27 cellular contexts compared by ENCODE assay signal in genomic region chr6:168624948-168625347, GRCh38.
A peak's percentile ranks its signal among the peaks of the same experiment; 100 is the strongest.
DNase-seq lines count a peak whose midpoint lies in the region; ATAC-seq, FAIRE-seq and TF ChIP-seq lines count a peak whose summit lies in the region.
"Had no signal": no experiment of that assay in that cellular context is flagged by ENCODE, and none has a peak within 500 bp of the region (broad histone marks: within the 10 kb centered on the region; RNA-seq: fewer than 3 reads in every experiment).

No MANE protein-coding gene starts in this region.

- H3K4me2 ChIP-seq in H1 (ENCODE audit: insufficient read depth in 1 of 2, low read depth in 2 of 2, low read length in 2 of 2) (no peak overlapping the region), neuronal stem cell (ENCODE audit: insufficient read depth, low read length, poor library complexity, severe bottlenecking) (no peak overlapping the region)
- H3K4me2 ChIP-seq: A549; BLaER1 treated with 17β-estradiol and CSF1 and Interleukin-3, amounts not matched to agents 10 nM and 100 nM had no signal

- no peak for TF ChIP-seq RAD21 in H1 (IDR thresholded peaks at IDR 0.05 in 1 of 2, conservative IDR thresholded peaks at IDR 0.05 in 1 of 2; ENCODE audit: low read depth in 2 of 2, low read length in 2 of 2)

- H2BK12ac ChIP-seq in H1 (ENCODE audit: low read depth, low read length) (no peak overlapping the region), neuronal stem cell (ENCODE audit: low read length) (peak overlapping the region; percentile 65)

- H2BK120ac ChIP-seq in H1 (replicated peaks; ENCODE audit: low read depth, low read length) (no peak overlapping the region), neuronal stem cell (ENCODE audit: low read depth, low read length) (no peak overlapping the region)

- DNase-seq in H1 (ENCODE audit: low read depth in 1 of 2, low spot score in 2 of 2) (no peak), nephron progenitor cell (no peak), neuronal stem cell (ENCODE audit: low spot score) (no peak), sigmoid colon (peak; percentile 47), DMS114 treated with DMSO at 0.1 percent for 48 hours (lab: John Stamatoyannopoulos, UW; ENCODE audit: unreplicated experiment) (no peak), frontal cortex (ENCODE audit: low spot score in 2 of 2) (no peak)
- no peak for DNase-seq in activated naive CD4-positive, alpha-beta T cell treated with Interleukin-2 at 50 U/mL for 16 hours
- no peak for DNase-seq in activated CD8-positive, alpha-beta T cell treated with anti-CD3 and anti-CD28 coated beads for 36 hours
- DNase-seq: 8988T; ACHN; AML-193; BE2C; CD4-positive, alpha-beta T cell; CD8-positive, alpha-beta memory T cell; DMS 273 treated with DMSO at 0.1 percent for 48 hours; DMS53; DMS79 treated with DMSO at 0.1 percent for 48 hours; GF-D8; GOT3; H7; HCEC 1CT had no signal

- peaks cover 0 to 4% of the 10 kb centered on the region in 2 experiments for H4K20me1 ChIP-seq in H1 (replicated peaks in 1 of 2; ENCODE audit: control insufficient read depth in 1 of 2, insufficient read depth in 2 of 2, low read length in 2 of 2)
- H4K20me1 ChIP-seq: BLaER1 treated with 17β-estradiol and CSF1 and Interleukin-3, amounts not matched to agents 10 nM and 100 nM had no signal

- H4K5ac ChIP-seq in H1 (ENCODE audit: insufficient read length, low read depth, low read length): no peak overlapping the region

- no peak overlapping the region for H4K8ac ChIP-seq in H1 (ENCODE audit: extremely low read depth, insufficient read depth, low read length)
- no peak overlapping the region for H4K8ac ChIP-seq in neuronal stem cell (ENCODE audit: low read depth, low read length)

- H3K9me3 ChIP-seq in H1 (ENCODE audit: insufficient read depth in 2 of 2, low read depth in 1 of 2, low read length in 1 of 2) (no peaks in the 10 kb centered on the region), neuronal stem cell (replicated peaks in 1 of 2; ENCODE audit: control insufficient read depth in 2 of 2, insufficient read depth in 1 of 2, low read depth in 1 of 2, low read length in 2 of 2) (no peaks in the 10 kb centered on the region), sigmoid colon (no peaks in the 10 kb centered on the region)
- H3K9me3 ChIP-seq: A549, BE2C had no signal

- H3K27me3 ChIP-seq in H1 (replicated peaks in 1 of 4; ENCODE audit: control insufficient read depth in 3 of 4, extremely low read depth in 1 of 4, insufficient read depth in 3 of 4, low read length in 3 of 4) (no peaks in the 10 kb centered on the region), neuronal stem cell (ENCODE audit: control insufficient read depth in 3 of 3, insufficient read depth in 3 of 3, low read depth in 1 of 3, low read length in 3 of 3) (no peaks in the 10 kb centered on the region), sigmoid colon (no peaks in the 10 kb centered on the region)
- H3K27me3 ChIP-seq: BE2C; BLaER1 treated with 17β-estradiol and CSF1 and Interleukin-3, amounts not matched to agents 10 nM and 100 nM had no signal

- no peak for ATAC-seq in activated CD8-positive, alpha-beta T cell treated with anti-CD3 and anti-CD28 coated beads for 36 hours
- ATAC-seq: A549 had no signal

- H3K27ac ChIP-seq in H1 (ENCODE audit: low read depth, low read length): no peak overlapping the region
- no peak overlapping the region for H3K27ac ChIP-seq in neuronal stem cell (replicated peaks; ENCODE audit: low read length)
- no peak overlapping the region for H3K27ac ChIP-seq in sigmoid colon
- H3K27ac ChIP-seq: A549; BLaER1 treated with 17β-estradiol and CSF1 and Interleukin-3, amounts not matched to agents 10 nM and 100 nM had no signal

- H3K4me3 ChIP-seq in H1 (ENCODE audit: extremely low read depth in 1 of 4, insufficient read depth in 2 of 4, low read depth in 3 of 4, low read length in 4 of 4) (no peak overlapping the region), neuronal stem cell (ENCODE audit: low read length in 2 of 2) (peak overlapping the region in 1 of 2 donors; percentile 33), sigmoid colon (no peak overlapping the region)
- H3K4me3 ChIP-seq: A549; BLaER1 treated with 17β-estradiol and CSF1 and Interleukin-3, amounts not matched to agents 10 nM and 100 nM had no signal

- H3K36me3 ChIP-seq in H1 (ENCODE audit: control insufficient read depth in 2 of 4, insufficient read depth in 4 of 4, low read length in 3 of 4) (no peaks in the 10 kb centered on the region), neuronal stem cell (replicated peaks in 1 of 2; ENCODE audit: control insufficient read depth in 2 of 2, insufficient read depth in 2 of 2, low read length in 2 of 2) (no peaks in the 10 kb centered on the region), sigmoid colon (no peaks in the 10 kb centered on the region)
- H3K36me3 ChIP-seq: BE2C; BLaER1 treated with 17β-estradiol and CSF1 and Interleukin-3, amounts not matched to agents 10 nM and 100 nM had no signal

- no peak overlapping the region; the same call in 1 of the 2 replicates for H2BK5ac ChIP-seq in H1 (ENCODE audit: low read depth, low read length)
- peak overlapping the region; percentile 63 for H2BK5ac ChIP-seq in neuronal stem cell (ENCODE audit: low read length)

- peaks cover 4% of the 10 kb centered on the region for H3K23me2 ChIP-seq in H1 (ENCODE audit: low read depth, low read length)

- no peak overlapping the region for H2AFZ ChIP-seq in H1 (ENCODE audit: low read length)
- H2AFZ ChIP-seq in neuronal stem cell (ENCODE audit: low read length): peak overlapping the region; percentile 15

- H3K23ac ChIP-seq in H1 (ENCODE audit: insufficient read length) (peak overlapping the region; percentile 84), neuronal stem cell (ENCODE audit: low read depth, low read length, poor library complexity) (no peak overlapping the region)

- CTCF ChIA-PET in H1 (lab: Charles Lee; ENCODE audit: partially characterized antibody): no interaction called here
- CTCF ChIA-PET in activated CD8-positive, alpha-beta T cell treated with anti-CD3 and anti-CD28 coated beads for 36 hours (lab: Charles Lee): no interaction called here

- H3K14ac ChIP-seq in H1 (ENCODE audit: insufficient read length) (no peak overlapping the region), neuronal stem cell (ENCODE audit: low read length) (no peak overlapping the region)

- H2BK20ac ChIP-seq in H1 (ENCODE audit: low read length): no peak overlapping the region

- H3K9ac ChIP-seq in H1 (replicated peaks in 1 of 4; ENCODE audit: extremely low read depth in 1 of 4, low read depth in 3 of 4, low read length in 3 of 4): no peak overlapping the region
- no peak overlapping the region for H3K9ac ChIP-seq in neuronal stem cell (ENCODE audit: low read depth, low read length, poor library complexity)
- H3K9ac ChIP-seq: BLaER1 treated with 17β-estradiol and CSF1 and Interleukin-3, amounts not matched to agents 10 nM and 100 nM had no signal

- TF ChIP-seq CTCF in H1 (IDR thresholded peaks at IDR 0.05; ENCODE audit: control extremely low read depth in 1 of 3, insufficient read depth in 1 of 3, low read depth in 1 of 3, low read length in 3 of 3): no peak
- TF ChIP-seq CTCF in nephron progenitor cell (IDR thresholded peaks at IDR 0.05): no peak
- no peak for TF ChIP-seq CTCF in sigmoid colon (IDR thresholded peaks at IDR 0.05)
- no peak for TF ChIP-seq CTCF in activated CD8-positive, alpha-beta T cell treated with anti-CD3 and anti-CD28 coated beads for 36 hours (IDR thresholded peaks at IDR 0.05)

- no peak overlapping the region for H3K4ac ChIP-seq in H1 (replicated peaks; ENCODE audit: insufficient read length, low read depth, low read length)
- no peak overlapping the region for H3K4ac ChIP-seq in neuronal stem cell (ENCODE audit: low read length)

- intact Hi-C loops in sigmoid colon (cut with DNase I): loop anchor here (5.0 to 10.0 kb wide), 2 partner anchors 48 to 260 kb away; no protein-coding TSS in a partner anchor
- intact Hi-C loops in activated CD8-positive, alpha-beta T cell treated with anti-CD3 and anti-CD28 coated beads for 36 hours (cut with micrococcal nuclease): no loop called here

- 0 out of 2 replicates have a peak overlapping the region, but pooled peaks have one; percentile 97 for H2BK15ac ChIP-seq in H1 (ENCODE audit: low read length)
- no peak overlapping the region for H2BK15ac ChIP-seq in neuronal stem cell (ENCODE audit: low read length)

- H3K4me3 Mint-ChIP-seq in nephron progenitor cell: no peak overlapping the region
- no peak overlapping the region for H3K4me3 Mint-ChIP-seq in activated CD8-positive, alpha-beta T cell treated with anti-CD3 and anti-CD28 coated beads for 36 hours
- H3K4me3 Mint-ChIP-seq: CD14-positive monocyte; CD4-positive, alpha-beta T cell; CD8-positive, alpha-beta memory T cell had no signal

- FAIRE-seq in H1 (lab: Jason Lieb, UNC): no peak
- no peak for FAIRE-seq in frontal cortex (lab: Jason Lieb, UNC)
- FAIRE-seq: A549, D721Med, GM12891, GM18507 had no signal

- TF ChIP-seq POLR2A in H1 (IDR thresholded peaks at IDR 0.05; ENCODE audit: control extremely low read depth in 1 of 2, low read depth in 2 of 2, low read length in 2 of 2): no peak
- no peak for TF ChIP-seq POLR2A in sigmoid colon (IDR thresholded peaks at IDR 0.05)

- no peak for TF ChIP-seq EP300 in H1 (IDR thresholded peaks at IDR 0.05; ENCODE audit: borderline replicate concordance in 1 of 2, low read depth in 2 of 2, low read length in 2 of 2)
- TF ChIP-seq EP300 in sigmoid colon (IDR thresholded peaks at IDR 0.05): no peak

- H3K27ac Mint-ChIP-seq in nephron progenitor cell: peak overlapping the region; percentile 24
- H3K27ac Mint-ChIP-seq in activated CD8-positive, alpha-beta T cell treated with anti-CD3 and anti-CD28 coated beads for 36 hours: no peak overlapping the region
- H3K27ac Mint-ChIP-seq: CD14-positive monocyte; CD4-positive, alpha-beta T cell; CD8-positive, alpha-beta memory T cell had no signal

- H4K91ac ChIP-seq in H1 (replicated peaks; ENCODE audit: insufficient read length, low read length): no peak overlapping the region
- H4K91ac ChIP-seq in neuronal stem cell (ENCODE audit: low read depth, low read length, poor library complexity): no peak overlapping the region

- no peaks in the 10 kb centered on the region for H3K79me1 ChIP-seq in H1 (ENCODE audit: low read depth, low read length)
- no peaks in the 10 kb centered on the region for H3K79me1 ChIP-seq in neuronal stem cell (ENCODE audit: low read depth, low read length)

- no peaks in the 10 kb centered on the region for H3K79me2 ChIP-seq in H1 (ENCODE audit: control insufficient read depth in 1 of 2, insufficient read depth in 2 of 2, low read length in 2 of 2)

- H3K56ac ChIP-seq in H1 (replicated peaks; ENCODE audit: insufficient read length, low read depth, low read length): no peak overlapping the region

- peaks cover 53% of the 10 kb centered on the region for H3K4me1 Mint-ChIP-seq in nephron progenitor cell
- H3K4me1 Mint-ChIP-seq in activated CD8-positive, alpha-beta T cell treated with anti-CD3 and anti-CD28 coated beads for 36 hours (ENCODE audit: low read depth): no peaks in the 10 kb centered on the region
- H3K4me1 Mint-ChIP-seq: CD14-positive monocyte had no signal

- H2AK5ac ChIP-seq in H1 (ENCODE audit: low read depth, low read length) (peak overlapping the region; percentile 93; the same call in 1 of the 2 replicates), neuronal stem cell (ENCODE audit: low read depth, low read length) (peak overlapping the region; percentile 76)

- POLR2A ChIA-PET in H1 (lab: Charles Lee; ENCODE audit: partially characterized antibody): no interaction called here
- POLR2A ChIA-PET in activated CD8-positive, alpha-beta T cell treated with anti-CD3 and anti-CD28 coated beads for 36 hours (lab: Charles Lee): no interaction called here

- H3K4me1 ChIP-seq in H1 (replicated peaks in 1 of 4; ENCODE audit: control insufficient read depth in 3 of 4, insufficient read depth in 4 of 4, low read length in 3 of 4): peaks cover 0 to 4% (median 0%) of the 10 kb centered on the region in 4 experiments; a peak in 3 of 7 replicates
- peaks cover 5 to 14% of the 10 kb centered on the region in 2 donors for H3K4me1 ChIP-seq in neuronal stem cell (ENCODE audit: control insufficient read depth in 2 of 2, insufficient read depth in 1 of 2, low read depth in 1 of 2, low read length in 2 of 2)
- peaks cover 0 to 27% (median 18%) of the 10 kb centered on the region in 4 donors for H3K4me1 ChIP-seq in sigmoid colon
- H3K4me1 ChIP-seq: A549, BE2C had no signal

- WGBS in H1 (ENCODE audit: extremely low coverage in 1 of 2, insufficient coverage in 1 of 2, insufficient read length in 1 of 2, insufficient replicate concordance in 2 of 2, low coverage in 1 of 2, low lambda C conversion rate in 2 of 2, missing lambda C conversion rate in 1 of 2), 2 experiments: 88% methylated on average over 12 of the region's 15 CpGs; no CpG with 5 or more reads in 1 of the 2 experiments
- no CpG with 5 or more reads among the region's 15 CpGs for WGBS in neuronal stem cell (ENCODE audit: extremely low coverage in 2 of 2, insufficient read length in 2 of 2, insufficient replicate concordance in 1 of 2), 2 donors
- WGBS in sigmoid colon, 2 donors: 90 to 92% methylated on average over 15 of the region's 15 CpGs

- no peaks in the 10 kb centered on the region for H3K27me3 Mint-ChIP-seq in nephron progenitor cell (ENCODE audit: low read depth, poor library complexity)
- H3K27me3 Mint-ChIP-seq in activated CD8-positive, alpha-beta T cell treated with anti-CD3 and anti-CD28 coated beads for 36 hours: peaks cover 1% of the 10 kb centered on the region

- H3K36me3 Mint-ChIP-seq in nephron progenitor cell (ENCODE audit: low read depth): peaks cover 10% of the 10 kb centered on the region
- H3K36me3 Mint-ChIP-seq in activated CD8-positive, alpha-beta T cell treated with anti-CD3 and anti-CD28 coated beads for 36 hours (ENCODE audit: low read depth): peaks cover 4% of the 10 kb centered on the region
- H3K36me3 Mint-ChIP-seq: CD14-positive monocyte; CD8-positive, alpha-beta memory T cell had no signal

- H3K9me3 Mint-ChIP-seq in nephron progenitor cell: peaks cover 12% of the 10 kb centered on the region
- peaks cover 7% of the 10 kb centered on the region for H3K9me3 Mint-ChIP-seq in activated CD8-positive, alpha-beta T cell treated with anti-CD3 and anti-CD28 coated beads for 36 hours

- H3K18ac ChIP-seq in H1 (ENCODE audit: extremely low read depth, low read length) (no peak overlapping the region), neuronal stem cell (ENCODE audit: low read length) (peak overlapping the region; percentile 61)
